ENCODE assay signal across 21 cellular contexts in genomic region chr3:194723846-194724618, GRCh38.
"Had no signal": no experiment of that assay in that cellular context is flagged by ENCODE, and none has a peak within 500 bp of the region (broad histone marks: within the 10 kb centered on the region; RNA-seq: fewer than 3 reads in every experiment).

No MANE protein-coding gene starts in this region.

- H3K27ac Mint-ChIP-seq: memory B cell; stimulated activated naive B cell treated with anti-CD40 and anti-IgM and Interleukin-4, amounts not matched to agents 10 μg/mL and 1 μg/mL and 100 μg/mL, for 72 hours had no signal

- H3K9me3 ChIP-seq: left lung, lower lobe of right lung, neutrophil, testis, tibial nerve had no signal

- H3K4me1 Mint-ChIP-seq: stimulated activated naive CD8-positive, alpha-beta T cell treated with anti-CD3 and anti-CD28 coated beads, Interleukin-15, amount 100 ng/mL, for 72 hours had no signal

- H3K27me3 ChIP-seq: heart left ventricle, left lung, neutrophil, sigmoid colon, testis, tibial nerve had no signal

- ATAC-seq: heart left ventricle; left lung; lower lobe of right lung; stimulated activated naive B cell treated with anti-CD40 and anti-IgM and Interleukin-4, amounts not matched to agents 10 μg/mL and 1 μg/mL and 100 μg/mL, for 72 hours; stimulated activated naive CD8-positive, alpha-beta T cell treated with anti-CD3 and anti-CD28 coated beads, Interleukin-15, amount 100 ng/mL, for 72 hours had no signal

- H3K36me3 ChIP-seq: heart left ventricle, left lung, lower lobe of right lung, neutrophil, sigmoid colon, tibial nerve had no signal

- H3K4me3 Mint-ChIP-seq: memory B cell; stimulated activated naive B cell treated with anti-CD40 and anti-IgM and Interleukin-4, amounts not matched to agents 10 μg/mL and 1 μg/mL and 100 μg/mL, for 72 hours; stimulated activated naive CD8-positive, alpha-beta T cell treated with anti-CD3 and anti-CD28 coated beads, Interleukin-15, amount 100 ng/mL, for 72 hours had no signal

- H3K4me3 ChIP-seq: coronary artery, heart left ventricle, left lung, lower lobe of right lung, sigmoid colon, skin epidermis, testis, tibial nerve had no signal

- DNase-seq: effector CD4-positive, alpha-beta T cell; heart left ventricle; hypothalamus; left lung; lower lobe of right lung; midbrain; naive B cell; posterior cingulate gyrus; sigmoid colon; stimulated activated CD4-positive, alpha-beta T cell treated with anti-CD3 and anti-CD28 coated beads, Interleukin-2, amount 100 ng/mL, for 24 hours; stimulated activated CD4-positive, alpha-beta T cell treated with anti-CD3 and anti-CD28 coated beads, Interleukin-4, amount 100 ng/mL, for 4 hours; stimulated activated naive B cell treated with anti-CD40 and anti-IgM and Interleukin-4, amounts not matched to agents 10 μg/mL and 1 μg/mL and 100 μg/mL, for 72 hours; stimulated activated naive CD8-positive, alpha-beta T cell treated with anti-CD3 and anti-CD28 coated beads, Interleukin-15, amount 100 ng/mL, for 72 hours; testis had no signal

- H3K9me3 Mint-ChIP-seq: memory B cell; stimulated activated naive B cell treated with anti-CD40 and anti-IgM and Interleukin-4, amounts not matched to agents 10 μg/mL and 1 μg/mL and 100 μg/mL, for 72 hours; stimulated activated naive CD8-positive, alpha-beta T cell treated with anti-CD3 and anti-CD28 coated beads, Interleukin-15, amount 100 ng/mL, for 72 hours had no signal

- H3K27ac ChIP-seq: coronary artery, heart left ventricle, left lung, lower lobe of right lung, neutrophil, sigmoid colon, skin epidermis, testis, tibial nerve had no signal

- H3K27me3 Mint-ChIP-seq: naive B cell; stimulated activated naive B cell treated with anti-CD40 and anti-IgM and Interleukin-4, amounts not matched to agents 10 μg/mL and 1 μg/mL and 100 μg/mL, for 72 hours; stimulated activated naive CD8-positive, alpha-beta T cell treated with anti-CD3 and anti-CD28 coated beads, Interleukin-15, amount 100 ng/mL, for 72 hours had no signal

- H3K4me1 ChIP-seq: heart left ventricle, left lung, lower lobe of right lung, sigmoid colon, testis, tibial nerve had no signal

- FAIRE-seq: frontal cortex, islet of Langerhans had no signal

- H3K36me3 Mint-ChIP-seq: memory B cell; naive B cell; stimulated activated naive B cell treated with anti-CD40 and anti-IgM and Interleukin-4, amounts not matched to agents 10 μg/mL and 1 μg/mL and 100 μg/mL, for 72 hours had no signal
